25 cellular contexts compared by ENCODE assay signal in the genomic region with DNA sequence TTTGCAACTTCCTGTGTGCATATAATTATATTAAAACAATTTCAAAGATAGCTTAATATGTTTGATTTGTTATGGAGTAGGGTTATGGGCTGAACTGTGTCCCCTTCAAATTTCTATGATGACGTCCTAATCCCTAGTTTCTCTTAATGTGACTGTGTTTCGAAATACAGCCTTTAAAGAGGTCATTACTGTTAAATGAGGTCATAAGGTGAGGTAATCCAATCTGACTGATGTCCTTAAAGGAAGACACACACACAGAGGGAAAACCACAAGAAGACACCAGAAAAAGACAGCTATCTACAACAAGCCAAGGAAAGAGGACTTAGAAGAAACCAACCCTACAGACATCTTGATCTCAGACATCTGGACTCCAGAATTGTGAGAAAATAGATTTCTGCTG.
"Had no signal": no experiment of that assay in that cellular context is flagged by ENCODE, and none has a peak within 500 bp of the region (broad histone marks: within the 10 kb centered on the region; RNA-seq: fewer than 3 reads in every experiment).

No MANE protein-coding gene starts in this region.

- H3K4me1 ChIP-seq: adrenal gland, breast epithelium had no signal

- H3K36me3 Mint-ChIP-seq: activated naive CD8-positive, alpha-beta T cell treated with anti-CD3 and anti-CD28 coated beads, Interleukin-2, amount 10 ng/mL, durations not matched to agents 7 days and 5 days; T-cell had no signal

- H3K36me3 ChIP-seq: adrenal gland, breast epithelium, MG63, WERI-Rb-1 had no signal

- H3K9me3 Mint-ChIP-seq: activated naive CD8-positive, alpha-beta T cell treated with anti-CD3 and anti-CD28 coated beads, Interleukin-2, amount 10 ng/mL, durations not matched to agents 7 days and 5 days had no signal

- H3K4me1 Mint-ChIP-seq: activated naive CD8-positive, alpha-beta T cell treated with anti-CD3 and anti-CD28 coated beads, Interleukin-2, amount 10 ng/mL, durations not matched to agents 7 days and 5 days; T-cell had no signal

- DNase-seq: activated CD4-positive, alpha-beta T cell treated with anti-CD3 and anti-CD28 coated beads for 4 hours; activated CD8-positive, alpha-beta memory T cell treated with anti-CD3 and anti-CD28 coated beads, Interleukin-2, amount 50 U/mL, for 48 hours; activated CD8-positive, alpha-beta T cell treated with anti-CD3 and anti-CD28 coated beads for 36 hours; activated naive CD4-positive, alpha-beta T cell treated with anti-CD3 and anti-CD28 coated beads, Interleukin-2, amount 50 U/mL, for 16 hours; activated naive CD8-positive, alpha-beta T cell treated with anti-CD3 and anti-CD28 coated beads, Interleukin-2, amount 10 ng/mL, durations not matched to agents 7 days and 5 days; activated T-cell treated with anti-CD3 and anti-CD28 coated beads, Interleukin-2, amount 50 U/mL, for 1 hour; adrenal gland; aorta; caudate nucleus; KG1; MG63; MV-4-11; NCI-H1105; NCI-H1436; NCI-H1694 treated with DMSO at 0.1 percent for 48 hours; NCI-H2081; NCI-H446; NCI-H524; PC-3; SHP77 treated with DMSO at 0.1 percent for 48 hours; T-cell; T-helper 2 cell; WERI-Rb-1 had no signal

- H3K27me3 ChIP-seq: adrenal gland, breast epithelium, MG63 had no signal

- H3K4me3 ChIP-seq: adrenal gland, breast epithelium, MG63 had no signal

- H3K27ac ChIP-seq: adrenal gland, breast epithelium, WERI-Rb-1 had no signal

- ATAC-seq: activated CD4-positive, CD25-positive, alpha-beta regulatory T cell treated with anti-CD3 and anti-CD28 coated beads, Interleukin-2, amount 50 U/mL, for 24 hours; activated CD8-positive, alpha-beta T cell treated with anti-CD3 and anti-CD28 coated beads for 36 hours; PC-3; T-cell had no signal

- H3K4me3 Mint-ChIP-seq: activated CD8-positive, alpha-beta T cell treated with anti-CD3 and anti-CD28 coated beads for 36 hours; activated naive CD8-positive, alpha-beta T cell treated with anti-CD3 and anti-CD28 coated beads, Interleukin-2, amount 10 ng/mL, durations not matched to agents 7 days and 5 days; T-cell had no signal

- H3K9me3 ChIP-seq: adrenal gland, MG63 had no signal

- H3K27me3 Mint-ChIP-seq: activated CD8-positive, alpha-beta T cell treated with anti-CD3 and anti-CD28 coated beads for 36 hours; activated naive CD8-positive, alpha-beta T cell treated with anti-CD3 and anti-CD28 coated beads, Interleukin-2, amount 10 ng/mL, durations not matched to agents 7 days and 5 days; T-cell had no signal

- H3K27ac Mint-ChIP-seq: activated CD8-positive, alpha-beta T cell treated with anti-CD3 and anti-CD28 coated beads for 36 hours; activated naive CD8-positive, alpha-beta T cell treated with anti-CD3 and anti-CD28 coated beads, Interleukin-2, amount 10 ng/mL, durations not matched to agents 7 days and 5 days; T-cell had no signal
